ENCODE assay signal across 14 cellular contexts in the genomic region with DNA sequence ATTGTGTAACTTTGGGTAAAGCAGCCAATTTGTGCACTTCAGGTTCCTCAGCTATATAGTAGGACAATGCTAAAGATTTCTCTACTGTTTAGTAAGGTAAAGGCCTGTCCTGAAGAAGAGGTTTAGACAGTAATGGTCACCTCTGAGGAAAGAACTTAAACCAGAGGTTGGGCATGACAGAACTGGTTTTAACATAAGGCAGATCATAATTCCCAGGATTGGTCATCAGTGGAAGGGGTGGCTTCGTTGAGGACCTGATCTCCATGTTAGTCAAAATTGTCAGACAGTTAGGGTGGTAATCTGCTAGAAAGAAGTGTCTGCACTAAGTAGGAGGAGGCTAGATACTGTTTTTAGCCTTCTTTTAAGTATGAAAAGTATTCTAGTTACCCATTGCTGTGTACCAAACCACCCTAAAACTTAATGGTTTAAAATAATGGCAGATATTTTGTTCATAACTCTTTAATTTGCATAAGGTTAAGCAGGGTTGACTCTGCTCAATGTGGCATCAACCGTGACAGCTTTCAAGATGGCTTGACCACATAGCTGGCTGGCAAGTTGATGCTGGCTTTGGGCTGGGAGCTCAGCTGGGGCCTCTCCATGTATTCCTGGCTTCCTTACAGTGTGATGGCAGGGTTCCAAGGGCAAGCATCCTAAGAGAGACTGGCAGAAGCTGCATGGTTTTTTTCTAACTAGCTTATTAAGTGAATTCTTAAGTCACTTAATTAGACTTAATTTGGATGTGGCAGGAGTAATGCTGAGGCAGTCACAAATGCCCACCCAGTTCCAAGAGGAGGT. TPM values are rescaled to one million over a fixed set of nuclear protein-coding genes. Genes with fewer than 3 reads are reported as not detected.
DNase-seq lines count a peak whose midpoint lies in the region; ATAC-seq, FAIRE-seq and TF ChIP-seq lines count a peak whose summit lies in the region.
"Had no signal": no experiment of that assay in that cellular context is flagged by ENCODE, and none has a peak within 500 bp of the region (broad histone marks: within the 10 kb centered on the region; RNA-seq: fewer than 3 reads in every experiment).

No MANE protein-coding gene starts in this region.

- H3K27me3 ChIP-seq in astrocyte (ENCODE audit: insufficient read depth, low read length) = no peaks in the 10 kb centered on the region

- H3K4me3 ChIP-seq in HEK293 (ENCODE audit: low read depth, low read length) (no peak overlapping the region), astrocyte (ENCODE audit: insufficient read depth, low read depth, low read length) (no peak overlapping the region)
- H3K4me3 ChIP-seq: mucosa of descending colon had no signal

- FAIRE-seq in astrocyte (lab: Jason Lieb, UNC) = peak; percentile 67
- no peak for FAIRE-seq in frontal cortex (lab: Jason Lieb, UNC)

- CTCF ChIA-PET in HEK293 (lab: Yijun Ruan, JAX) = interaction anchor here (0.8 to 1.0 kb wide), 2 partner anchors 11 to 63 kb away, joined by 3 read pairs; no protein-coding TSS in a partner anchor

- peak overlapping the region; percentile 91 for H3K27ac Mint-ChIP-seq in astrocyte (ENCODE audit: unreplicated experiment)
- H3K27ac Mint-ChIP-seq in activated naive CD4-positive, alpha-beta T cell treated with anti-CD3 and anti-CD28 coated beads, Interleukin-2, amount 50 U/mL, for 72 hours = no peak overlapping the region

- H3K4me1 ChIP-seq in HEK293 (ENCODE audit: control insufficient read depth, insufficient read depth, low read length) = no peaks in the 10 kb centered on the region; the same call in 1 of the 2 replicates
- peaks cover 14% of the 10 kb centered on the region for H3K4me1 ChIP-seq in astrocyte (ENCODE audit: insufficient read depth, low read length)

- H3K9me3 Mint-ChIP-seq in astrocyte (ENCODE audit: unreplicated experiment) = no peaks in the 10 kb centered on the region
- no peaks in the 10 kb centered on the region for H3K9me3 Mint-ChIP-seq in activated naive CD4-positive, alpha-beta T cell treated with anti-CD3 and anti-CD28 coated beads, Interleukin-2, amount 50 U/mL, for 72 hours

- H4K20me1 ChIP-seq in astrocyte (ENCODE audit: insufficient read depth, low read length) = peaks cover 6% of the 10 kb centered on the region

- H3K9me3 ChIP-seq in HEK293 (ENCODE audit: control insufficient read depth, insufficient read depth, low read depth, low read length) = no peaks in the 10 kb centered on the region
- no peaks in the 10 kb centered on the region for H3K9me3 ChIP-seq in astrocyte (ENCODE audit: insufficient read depth, low read depth, low read length)
- H3K9me3 ChIP-seq: mucosa of descending colon had no signal

- DNase-seq in COR-L47 (lab: John Stamatoyannopoulos, UW) = peak; percentile 10
- DNase-seq in astrocyte (ENCODE audit: low read depth) = no peak
- peak; percentile 72 for DNase-seq in myocyte (ENCODE audit: low read depth)
- no peak for DNase-seq in frontal cortex (ENCODE audit: low spot score in 2 of 2)
- DNase-seq in germinal center (ENCODE audit: low spot score) = no peak
- no peak for DNase-seq in AG08395 (ENCODE audit: low spot score)
- DNase-seq in activated naive CD4-positive, alpha-beta T cell treated with anti-CD3 and anti-CD28 coated beads, Interleukin-2, amount 50 U/mL, for 72 hours (ENCODE audit: low spot score in 2 of 2) = no peak
- DNase-seq: activated CD4-positive, CD25-positive, alpha-beta regulatory T cell treated with anti-CD3 and anti-CD28 coated beads, Interleukin-2, amount 50 U/mL, for 72 hours; activated effector memory CD4-positive, alpha-beta T cell treated with Interleukin-2 at 50 U/mL for 16 hours; GDM1; mucosa of descending colon; NCI-H1417 treated with DMSO at 0.1 percent for 48 hours; SHP77 had no signal

- H3K36me3 ChIP-seq in HEK293 (ENCODE audit: control insufficient read depth in 2 of 2, insufficient read depth in 1 of 2, low read length in 2 of 2) = no peaks in the 10 kb centered on the region
- H3K36me3 ChIP-seq in astrocyte (ENCODE audit: insufficient read depth, low read length) = peaks cover 2% of the 10 kb centered on the region

- POLR2A ChIA-PET in HEK293 (lab: Yijun Ruan, JAX) = no interaction called here

- ATAC-seq in activated naive CD4-positive, alpha-beta T cell treated with anti-CD3 and anti-CD28 coated beads, Interleukin-2, amount 50 U/mL, for 72 hours = no peak
- ATAC-seq: mucosa of descending colon had no signal

- H3K9ac ChIP-seq in astrocyte (ENCODE audit: low read length) = peak overlapping the region; percentile 74

- peaks cover 77% of the 10 kb centered on the region for H3K79me2 ChIP-seq in astrocyte (ENCODE audit: insufficient read depth, low read length)

- H3K4me2 ChIP-seq in astrocyte (ENCODE audit: low read length) = peak overlapping the region; percentile 65

- peak overlapping the region; percentile 27 for H3K4me3 Mint-ChIP-seq in astrocyte (ENCODE audit: unreplicated experiment)

- TF ChIP-seq CTCF in HEK293 (tag by site-specific recombination; IDR thresholded peaks at IDR 0.05) (no peak), astrocyte (IDR thresholded peaks at IDR 0.05; ENCODE audit: insufficient read depth, low read depth, low read length) (no peak)

- no peak overlapping the region for H3K27ac ChIP-seq in HEK293 (ENCODE audit: extremely low read depth, low read depth, low read length)
- H3K27ac ChIP-seq in astrocyte (ENCODE audit: low read depth, low read length) = peak overlapping the region; percentile 90

- peaks cover 5% of the 10 kb centered on the region for H3K4me1 Mint-ChIP-seq in astrocyte (ENCODE audit: low read depth, unreplicated experiment)

- H2AFZ ChIP-seq in astrocyte (ENCODE audit: low read depth, low read length) = no peak overlapping the region

- H3K27me3 Mint-ChIP-seq in astrocyte (ENCODE audit: low read depth, unreplicated experiment) = no peaks in the 10 kb centered on the region

- no peaks in the 10 kb centered on the region for H3K36me3 Mint-ChIP-seq in astrocyte (ENCODE audit: low read depth, unreplicated experiment)
- peaks cover 0 to 4% of the 10 kb centered on the region in 2 donors for H3K36me3 Mint-ChIP-seq in activated naive CD4-positive, alpha-beta T cell treated with anti-CD3 and anti-CD28 coated beads, Interleukin-2, amount 50 U/mL, for 72 hours

TF ChIP-seq in HEK293, 187 proteins besides CTCF, POLR2A, EP300 and RAD21:
- TF ChIP-seq ZNF248 (tag by site-specific recombination; IDR thresholded peaks at IDR 0.05) = no peak
- no peak for TF ChIP-seq ZNF626 (tag by site-specific recombination; IDR thresholded peaks at IDR 0.05)
- no peak for TF ChIP-seq ZNF701 (tag by site-specific recombination; IDR thresholded peaks at IDR 0.05)
- TF ChIP-seq ZNF10 (tag by site-specific recombination; IDR thresholded peaks at IDR 0.05) = 0 out of 2 replicates have a peak, but pooled peaks have one; percentile 32
- no peak for TF ChIP-seq HOXD13 (CRISPR knock-in tag; IDR thresholded peaks at IDR 0.05; ENCODE audit: borderline replicate concordance)
- TF ChIP-seq, protein P1, sequence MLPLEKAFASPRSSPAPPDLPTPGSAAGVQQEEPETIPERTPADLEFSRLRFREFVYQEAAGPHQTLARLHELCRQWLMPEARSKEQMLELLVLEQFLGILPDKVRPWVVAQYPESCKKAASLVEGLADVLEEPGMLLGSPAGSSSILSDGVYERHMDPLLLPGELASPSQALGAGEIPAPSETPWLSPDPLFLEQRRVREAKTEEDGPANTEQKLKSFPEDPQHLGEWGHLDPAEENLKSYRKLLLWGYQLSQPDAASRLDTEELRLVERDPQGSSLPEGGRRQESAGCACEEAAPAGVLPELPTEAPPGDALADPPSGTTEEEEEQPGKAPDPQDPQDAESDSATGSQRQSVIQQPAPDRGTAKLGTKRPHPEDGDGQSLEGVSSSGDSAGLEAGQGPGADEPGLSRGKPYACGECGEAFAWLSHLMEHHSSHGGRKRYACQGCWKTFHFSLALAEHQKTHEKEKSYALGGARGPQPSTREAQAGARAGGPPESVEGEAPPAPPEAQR (tag by site-specific recombination; IDR thresholded peaks at IDR 0.05) = no peak
- TF ChIP-seq ZIC2 (tag by site-specific recombination; IDR thresholded peaks at IDR 0.05) = 0 out of 2 replicates have a peak, but pooled peaks have one; percentile 14
- no peak for TF ChIP-seq ZNF529 (tag by site-specific recombination; IDR thresholded peaks at IDR 0.05; ENCODE audit: insufficient replicate concordance)
- no peak for TF ChIP-seq ZNF530 (tag by site-specific recombination; IDR thresholded peaks at IDR 0.05; ENCODE audit: low read depth)
- no peak for TF ChIP-seq ZNF629 (tag by site-specific recombination; IDR thresholded peaks at IDR 0.05)
TF ChIP-seq in HEK293: peak in this region for 2.

RNA-seq across cellular contexts. Expression of a gene that starts 4.3 kb away (rescaled TPM):
- 18.5 and 20.5 TPM in 2 replicates for total RNA-seq in astrocyte
- 6.8 and 7.2 TPM in 2 replicates for total RNA-seq in myocyte
- 5.6 TPM for polyA plus RNA-seq in myocyte (2012)
- 20.8 TPM for total RNA-seq in frontal cortex
- total RNA-seq in activated naive CD4-positive, alpha-beta T cell treated with anti-CD3 and anti-CD28 coated beads, Interleukin-2, amount 50 U/mL, for 72 hours = 1 to 10 TPM; 5.2 to 6.6 TPM

Comparison
In these comparisons a context has a peak if more than half of its experiments do, and no peak if none do; other contexts are left out.
1. DNase-seq: peak in COR-L47 (single experiment) and myocyte (single experiment); none in astrocyte (single experiment), frontal cortex (0 of 2), germinal center (single experiment), AG08395 (single experiment) and activated naive CD4-positive, alpha-beta T cell treated with anti-CD3 and anti-CD28 coated beads, Interleukin-2, amount 50 U/mL, for 72 hours (0 of 2).